ENCODE assay signal across 25 cellular contexts in genomic region chr2:26559044-26559405, GRCh38.
DNase-seq lines count a peak whose midpoint lies in the region; ATAC-seq, FAIRE-seq and TF ChIP-seq lines count a peak whose summit lies in the region.
"Had no signal": no experiment of that assay in that cellular context is flagged by ENCODE, and none has a peak within 500 bp of the region (broad histone marks: within the 10 kb centered on the region; RNA-seq: fewer than 3 reads in every experiment).

No MANE protein-coding gene starts in this region.

- H3K4me1 ChIP-seq in right lobe of liver (peaks cover 0 to 5% (median 0%) of the 10 kb centered on the region in 4 donors), HepG2 (ENCODE audit: insufficient read depth, low read length) (peaks cover 13% of the 10 kb centered on the region), left lung (peaks cover 8 to 13% of the 10 kb centered on the region in 2 donors), spleen (peaks cover 0 to 18% (median 12%) of the 10 kb centered on the region in 6 donors)
- H3K4me1 ChIP-seq: HAP-1 had no signal

- in situ Hi-C loops in HepG2 (cut with HindIII; ENCODE audit: extremely low pct_ligation_motif_present, low pct_unique_long_range_greater_than_20kb), result no loop called here

- TF ChIP-seq CTCF in right lobe of liver (IDR thresholded peaks at IDR 0.05), result no peak
- TF ChIP-seq CTCF in HepG2 (CRISPR knock-in tag; IDR thresholded peaks at IDR 0.05), result no peak
- no peak for TF ChIP-seq CTCF in left lung (IDR thresholded peaks at IDR 0.05)
- no peak for TF ChIP-seq CTCF in spleen (IDR thresholded peaks at IDR 0.05 in 8 of 11, conservative IDR thresholded peaks at IDR 0.05 in 3 of 11)

- DNase-seq in activated CD4-positive, alpha-beta T cell treated with anti-CD3 and anti-CD28 coated beads for 36 hours, result peak; percentile 1
- no peak for DNase-seq in activated CD4-positive, alpha-beta T cell treated with anti-CD3 and anti-CD28 coated beads, Interleukin-2, amount 50 U/mL, for 48 hours
- DNase-seq in right lobe of liver (peak in 2 of 3 donors; percentile 2 to 23), HepG2 (ENCODE audit: low spot score) (no peak), left lung (peak; percentile 6 to 39), spleen (peak; percentile 43), NCI-H446 treated with DMSO at 0.1 percent for 48 hours (lab: John Stamatoyannopoulos, UW) (no peak), AG08396 (ENCODE audit: low spot score) (no peak)
- DNase-seq: AML-193; CD8-positive, alpha-beta memory T cell; GDM1; NCI-H1092 treated with DMSO at 0.1 percent for 48 hours; NCI-H1436 treated with DMSO at 0.1 percent for 48 hours; NCI-H1930; NCI-H226; NCI-H524; NCI-H774; NK-92 treated with Interleukin-12 subunit alpha and Interleukin-12 subunit beta, amount 100 ng/mL, for 24 hours had no signal

- no peak overlapping the region for H3K9ac ChIP-seq in HepG2 (ENCODE audit: insufficient read depth, low read depth, low read length)
- H3K9ac ChIP-seq: KMS-11 had no signal

- H3K27ac ChIP-seq in right lobe of liver, result no peak overlapping the region
- H3K27ac ChIP-seq in HepG2 (ENCODE audit: extremely low read length, insufficient read depth, low read length), result no peak overlapping the region
- no peak overlapping the region for H3K27ac ChIP-seq in left lung
- no peak overlapping the region for H3K27ac ChIP-seq in spleen
- H3K27ac ChIP-seq: 22Rv1, HL-60, KMS-11 had no signal

- H3K4me3 ChIP-seq in right lobe of liver (no peak overlapping the region), HepG2 (replicated peaks in 1 of 3; ENCODE audit: insufficient read depth in 1 of 3, low read depth in 2 of 3, low read length in 3 of 3) (no peak overlapping the region), left lung (no peak overlapping the region), spleen (no peak overlapping the region)
- H3K4me3 ChIP-seq: GM23338, HAP-1 had no signal

- POLR2A ChIA-PET in activated CD4-positive, alpha-beta T cell treated with anti-CD3 and anti-CD28 coated beads for 36 hours (lab: Charles Lee), result no interaction called here
- POLR2A ChIA-PET in HepG2 (lab: Yijun Ruan, JAX), result no interaction called here

- no peak for TF ChIP-seq EP300 in HepG2 (IDR thresholded peaks at IDR 0.05; ENCODE audit: low read depth in 2 of 2, low read length in 2 of 2)
- no peak for TF ChIP-seq EP300 in HepG2 (CRISPR knock-in tag; IDR thresholded peaks at IDR 0.05; ENCODE audit: borderline replicate concordance)

- no peaks in the 10 kb centered on the region; the same call in 1 of the 2 replicates for H4K20me1 ChIP-seq in HepG2 (ENCODE audit: insufficient read depth, low read length)

- H3K9me3 Mint-ChIP-seq in activated CD4-positive, alpha-beta T cell treated with anti-CD3 and anti-CD28 coated beads for 36 hours (ENCODE audit: low read depth), result no peaks in the 10 kb centered on the region
- H3K9me3 Mint-ChIP-seq: GM23338 had no signal

- no peak overlapping the region for H3K4me2 ChIP-seq in HepG2 (ENCODE audit: low read depth, low read length)
- H3K4me2 ChIP-seq: GM23338, KMS-11 had no signal

- H3K36me3 ChIP-seq in right lobe of liver (no peaks in the 10 kb centered on the region), HepG2 (replicated peaks in 1 of 2; ENCODE audit: control insufficient read depth in 1 of 2, insufficient read depth in 2 of 2, low read length in 2 of 2) (no peaks in the 10 kb centered on the region), left lung (no peaks in the 10 kb centered on the region), spleen (no peaks in the 10 kb centered on the region)
- H3K36me3 ChIP-seq: HAP-1 had no signal

- peaks cover 5% of the 10 kb centered on the region for H3K4me1 Mint-ChIP-seq in activated CD4-positive, alpha-beta T cell treated with anti-CD3 and anti-CD28 coated beads for 36 hours

- no peaks in the 10 kb centered on the region for H3K27me3 ChIP-seq in right lobe of liver
- peaks cover 22 to 96% of the 10 kb centered on the region in 2 experiments for H3K27me3 ChIP-seq in HepG2 (ENCODE audit: control insufficient read depth in 1 of 2, insufficient read depth in 2 of 2, low read length in 2 of 2)
- peaks cover 45 to 82% of the 10 kb centered on the region in 2 donors for H3K27me3 ChIP-seq in left lung
- H3K27me3 ChIP-seq in spleen (replicated peaks in 1 of 7), result peaks cover 6 to 86% (median 32%) of the 10 kb centered on the region in 7 donors

- FAIRE-seq in HepG2 (lab: Jason Lieb, UNC), result no peak
- FAIRE-seq: D721Med, GM18507 had no signal

- peaks cover 39% of the 10 kb centered on the region for H3K27me3 Mint-ChIP-seq in activated CD4-positive, alpha-beta T cell treated with anti-CD3 and anti-CD28 coated beads for 36 hours

- no peak for TF ChIP-seq POLR2A in right lobe of liver (IDR thresholded peaks at IDR 0.05)
- no peak for TF ChIP-seq POLR2A in HepG2 (IDR thresholded peaks at IDR 0.05; ENCODE audit: insufficient read depth in 1 of 2, low read depth in 2 of 2, low read length in 2 of 2)
- no peak for TF ChIP-seq POLR2A in spleen (IDR thresholded peaks at IDR 0.05)

- CTCF ChIA-PET in activated CD4-positive, alpha-beta T cell treated with anti-CD3 and anti-CD28 coated beads for 36 hours (lab: Charles Lee), result no interaction called here
- CTCF ChIA-PET in HepG2 (lab: Yijun Ruan, JAX; ENCODE audit: low intra/inter-chr PET ratio, low total read pairs), result no interaction called here

- WGBS in right lobe of liver (ENCODE audit: insufficient coverage, low coverage, low lambda C conversion rate, missing lambda C conversion rate), result 50% methylated on average over 2 of the region's 3 CpGs
- 21% methylated on average over 2 of the region's 3 CpGs for WGBS in HepG2 (ENCODE audit: low lambda C conversion rate)
- WGBS in spleen, 5 donors, result 70 to 90% (median 88%) methylated on average over 3 of the region's 3 CpGs

- H3K27ac Mint-ChIP-seq in activated CD4-positive, alpha-beta T cell treated with anti-CD3 and anti-CD28 coated beads for 36 hours, result no peak overlapping the region
- H3K27ac Mint-ChIP-seq: CD8-positive, alpha-beta memory T cell; GM23338 had no signal

- H3K4me3 Mint-ChIP-seq in activated CD4-positive, alpha-beta T cell treated with anti-CD3 and anti-CD28 coated beads for 36 hours, result no peak overlapping the region
- H3K4me3 Mint-ChIP-seq: CD8-positive, alpha-beta memory T cell; GM23338 had no signal

- no peak for ATAC-seq in activated CD4-positive, alpha-beta T cell treated with anti-CD3 and anti-CD28 coated beads for 36 hours
- ATAC-seq in right lobe of liver (no peak), HepG2 (no peak), left lung (no peak)

- no peak for TF ChIP-seq RAD21 in HepG2 (CRISPR knock-in tag; IDR thresholded peaks at IDR 0.05)

- no peaks in the 10 kb centered on the region for H3K36me3 Mint-ChIP-seq in activated CD4-positive, alpha-beta T cell treated with anti-CD3 and anti-CD28 coated beads for 36 hours (ENCODE audit: low read depth)
- H3K36me3 Mint-ChIP-seq: CD8-positive, alpha-beta memory T cell had no signal

- BruUV-seq in HepG2 (replicated peaks; lab: Mats Ljungman, UMichigan), result no TSS peak

- intact Hi-C loops in activated CD4-positive, alpha-beta T cell treated with anti-CD3 and anti-CD28 coated beads for 36 hours (cut with DNase I, micrococcal nuclease), result no loop called here
- intact Hi-C loops in right lobe of liver (cut with DNase I), result no loop called here
- intact Hi-C loops in HepG2 (cut with micrococcal nuclease; ENCODE audit: unreplicated experiment), result no loop called here
- intact Hi-C loops in left lung (cut with DNase I), result no loop called here
- intact Hi-C loops in spleen (cut with DNase I; ENCODE audit: low total_unique reads), result no loop called here

- no peak overlapping the region for H2AFZ ChIP-seq in HepG2 (ENCODE audit: low read length)

- H3K79me2 ChIP-seq in HepG2 (ENCODE audit: insufficient read depth, low read length), result no peaks in the 10 kb centered on the region

- H3K9me3 ChIP-seq in right lobe of liver (no peaks in the 10 kb centered on the region), HepG2 (ENCODE audit: low read length) (no peaks in the 10 kb centered on the region), left lung (no peaks in the 10 kb centered on the region), spleen (no peaks in the 10 kb centered on the region)
- H3K9me3 ChIP-seq: HAP-1 had no signal

TF ChIP-seq in HepG2, 621 proteins besides CTCF, POLR2A, EP300 and RAD21 (continues in another document):
- TF ChIP-seq, protein P1, sequence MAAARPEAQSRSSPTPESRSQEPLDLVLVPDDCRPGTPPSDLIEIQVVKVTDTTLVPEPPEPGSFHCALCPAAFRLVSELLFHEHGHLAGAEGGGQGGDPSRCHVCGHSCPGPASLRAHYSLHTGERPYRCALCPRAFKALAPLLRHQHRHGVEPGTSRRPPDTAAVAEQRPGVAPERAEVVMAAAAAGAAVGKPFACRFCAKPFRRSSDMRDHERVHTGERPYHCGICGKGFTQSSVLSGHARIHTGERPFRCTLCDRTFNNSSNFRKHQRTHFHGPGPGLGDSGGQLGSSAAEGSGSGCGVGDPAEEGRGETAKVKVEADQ (CRISPR knock-in tag; IDR thresholded peaks at IDR 0.05; ENCODE audit: borderline replicate concordance), result no peak
- TF ChIP-seq CCDC6 (CRISPR knock-in tag; IDR thresholded peaks at IDR 0.05) (no peak), ZNF660 (CRISPR knock-in tag; IDR thresholded peaks at IDR 0.05; ENCODE audit: borderline replicate concordance, low read depth) (no peak), SYNCRIP (IDR thresholded peaks at IDR 0.05; ENCODE audit: insufficient read depth, low read depth, low read length) (no peak), SOX5 (CRISPR knock-in tag; IDR thresholded peaks at IDR 0.05; ENCODE audit: borderline replicate concordance) (no peak), YY1 (IDR thresholded peaks at IDR 0.05; ENCODE audit: insufficient read depth, insufficient replicate concordance, low read depth, low read length) (no peak), FOXP1 (IDR thresholded peaks at IDR 0.05) (no peak), FOXP1 (CRISPR knock-in tag; IDR thresholded peaks at IDR 0.05) (no peak), ELK4 (CRISPR knock-in tag; IDR thresholded peaks at IDR 0.05; ENCODE audit: borderline replicate concordance) (no peak), RBFOX2 (IDR thresholded peaks at IDR 0.05; ENCODE audit: low read depth, low read length) (no peak), HOXD1 (CRISPR knock-in tag; IDR thresholded peaks at IDR 0.05) (no peak), ZSCAN25 (CRISPR knock-in tag; IDR thresholded peaks at IDR 0.05) (no peak), ZNF180 (CRISPR knock-in tag; IDR thresholded peaks at IDR 0.05; ENCODE audit: borderline replicate concordance, low read depth) (no peak), ZNF7 (CRISPR knock-in tag; IDR thresholded peaks at IDR 0.05) (no peak), ZFYVE20 (CRISPR knock-in tag; IDR thresholded peaks at IDR 0.05; ENCODE audit: borderline replicate concordance, low read depth) (no peak)

Comparison
In these comparisons a context has a peak if more than half of its experiments do, and no peak if none do; other contexts are left out.
1. DNase-seq: peak in activated CD4-positive, alpha-beta T cell treated with anti-CD3 and anti-CD28 coated beads for 36 hours (single experiment), right lobe of liver (2 of 3), left lung (2 of 2) and spleen (single experiment); none in activated CD4-positive, alpha-beta T cell treated with anti-CD3 and anti-CD28 coated beads, Interleukin-2, amount 50 U/mL, for 48 hours (0 of 2), HepG2 (single experiment), NCI-H446 treated with DMSO at 0.1 percent for 48 hours (single experiment) and AG08396 (single experiment).